In the genomic region with DNA sequence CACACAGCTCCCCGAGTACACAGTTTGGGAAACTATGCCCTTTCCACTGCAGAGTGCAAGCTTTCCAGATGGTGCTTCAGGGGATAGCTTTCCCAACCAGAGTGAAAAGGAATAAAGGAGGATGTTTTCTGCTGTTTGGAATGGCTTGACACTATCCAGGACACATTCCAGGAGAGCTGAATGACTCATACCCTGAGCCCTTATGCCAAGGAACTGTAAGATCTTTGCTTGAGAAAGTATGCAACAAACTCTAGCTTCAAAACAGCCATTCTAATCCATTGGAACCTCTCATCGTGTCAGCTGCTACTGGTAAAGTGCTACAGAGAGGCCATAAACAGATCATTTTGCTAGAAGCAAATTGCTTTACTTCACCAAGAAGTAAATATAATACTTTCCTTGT, we compare ENCODE assay signal across 8 cellular contexts. TPM values are rescaled to one million over a fixed set of nuclear protein-coding genes. Genes with fewer than 3 reads are reported as not detected.
DNase-seq lines count a peak whose midpoint lies in the region; ATAC-seq lines count a peak whose summit lies in the region.

No MANE protein-coding gene starts in this region.

- peak; percentile 98 for DNase-seq in GM04504 (ENCODE audit: low read depth)
- DNase-seq in amniotic stem cell (lab: John Stamatoyannopoulos, UW) = peak; percentile 78
- DNase-seq in left ventricle myocardium superior = no peak
- DNase-seq in NCI-H82 treated with DMSO at 0.1 percent for 48 hours (lab: John Stamatoyannopoulos, UW; ENCODE audit: unreplicated experiment) = no peak

- no peaks in the 10 kb centered on the region for H3K27me3 ChIP-seq in skeletal muscle tissue (ENCODE audit: control insufficient read depth in 3 of 3, insufficient read depth in 3 of 3, low read length in 3 of 3)

- peak overlapping the region; percentile 76 for H3K27ac ChIP-seq in skeletal muscle tissue (ENCODE audit: low read depth, low read length)

- H3K4me1 ChIP-seq in skeletal muscle tissue (ENCODE audit: control insufficient read depth in 3 of 3, insufficient read depth in 3 of 3, low read length in 3 of 3) = peaks cover 36 to 56% (median 44%) of the 10 kb centered on the region in 3 donors

- peak; percentile 91 for ATAC-seq in left ventricle myocardium superior
- no peak for ATAC-seq in HG02884 (IDR thresholded peaks at IDR 0.05; ENCODE audit: unreplicated experiment)
- ATAC-seq in GM21723 (IDR thresholded peaks at IDR 0.05; ENCODE audit: unreplicated experiment) = no peak
- ATAC-seq in HG02840 (IDR thresholded peaks at IDR 0.05; ENCODE audit: low FRiP score, unreplicated experiment) = no peak

- H3K4me3 ChIP-seq in skeletal muscle tissue (ENCODE audit: low read length in 3 of 3) = peak overlapping the region; percentile 0 to 34 (median 15)

- H3K36me3 ChIP-seq in skeletal muscle tissue (ENCODE audit: control insufficient read depth in 3 of 3, insufficient read depth in 3 of 3, low read length in 3 of 3) = peaks cover 0 to 3% (median 0%) of the 10 kb centered on the region in 3 donors

- no peaks in the 10 kb centered on the region for H3K9me3 ChIP-seq in skeletal muscle tissue (ENCODE audit: control insufficient read depth in 3 of 3, low read length in 3 of 3)

- intact Hi-C loops in left ventricle myocardium superior (cut with micrococcal nuclease) = no loop called here

- peak overlapping the region; percentile 1 to 24 (median 23) for H3K9ac ChIP-seq in skeletal muscle tissue (ENCODE audit: low read depth in 1 of 3, low read length in 3 of 3)

RNA-seq across cellular contexts. Expression of gene ANKFY1, which starts 33.6 kb away (rescaled TPM):
- total RNA-seq in left ventricle myocardium superior = 24.4 TPM
- total RNA-seq in skeletal muscle tissue = 26.6 TPM

Comparison
In these comparisons a context has a peak if more than half of its experiments do, and no peak if none do; other contexts are left out.
1. DNase-seq: peak in GM04504 (single experiment) and amniotic stem cell (single experiment); none in left ventricle myocardium superior (single experiment) and NCI-H82 treated with DMSO at 0.1 percent for 48 hours (single experiment).